Comparison of ENCODE assay signal across 1 cellular context in the genomic region with DNA sequence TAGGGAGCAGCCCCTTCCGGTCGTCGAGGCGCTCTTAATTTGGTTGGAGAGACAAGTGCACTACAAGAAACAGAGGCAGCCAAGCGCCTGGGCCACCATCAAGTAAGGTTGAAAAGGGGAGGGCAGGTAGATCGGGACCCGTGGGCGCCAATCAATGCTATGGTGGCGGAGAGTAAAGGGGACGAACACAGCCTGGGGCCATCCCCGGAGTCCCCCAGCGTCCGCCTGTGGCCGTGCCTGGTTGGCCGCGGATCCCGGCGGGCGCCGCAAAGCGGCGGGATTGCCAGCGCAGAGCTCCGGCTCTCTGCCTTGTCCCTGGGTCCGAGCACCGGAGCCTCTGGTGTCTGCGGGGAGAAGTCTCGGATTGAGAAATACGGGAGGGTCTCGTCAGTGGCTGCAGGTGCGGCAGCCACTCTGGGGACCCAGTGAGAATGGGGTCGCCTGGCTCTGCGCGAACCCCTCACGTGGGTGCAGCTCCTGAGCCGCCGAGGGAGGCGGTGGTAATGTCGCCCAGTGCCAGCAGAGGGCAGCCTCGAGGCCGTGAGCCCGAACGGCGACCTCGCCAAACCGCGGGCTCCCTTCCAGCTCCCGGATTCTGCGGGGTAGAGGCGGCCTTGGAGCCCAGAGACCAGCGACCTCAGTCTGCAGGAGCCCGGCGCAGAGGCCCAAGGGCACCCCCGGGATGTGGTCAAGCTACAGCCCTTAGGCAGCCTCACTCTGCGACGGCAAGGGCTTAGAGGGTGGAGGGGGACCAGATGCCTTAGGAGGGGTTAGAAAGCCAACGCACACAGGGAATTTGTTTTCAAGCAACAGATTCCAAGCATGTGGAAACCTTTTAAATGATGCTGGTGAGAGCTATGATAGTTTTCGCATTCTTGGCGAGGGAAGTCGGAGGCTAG.
TF ChIP-seq lines count a peak whose summit lies in the region.

No MANE protein-coding gene starts in this region.

TF ChIP-seq in HepG2, 621 proteins besides CTCF, POLR2A, EP300 and RAD21 (continued from another document):
- TF ChIP-seq ZNF547 (CRISPR knock-in tag; IDR thresholded peaks at IDR 0.05) (0 out of 2 replicates have a peak, but pooled peaks have one; percentile 51), ZNF367 (CRISPR knock-in tag; IDR thresholded peaks at IDR 0.05; ENCODE audit: borderline replicate concordance) (no peak), ZNF770 (CRISPR knock-in tag; IDR thresholded peaks at IDR 0.05) (peak; percentile 48; the same call in 1 of the 2 replicates)
